ENCODE assay signal across 10 cellular contexts in the genomic region with DNA sequence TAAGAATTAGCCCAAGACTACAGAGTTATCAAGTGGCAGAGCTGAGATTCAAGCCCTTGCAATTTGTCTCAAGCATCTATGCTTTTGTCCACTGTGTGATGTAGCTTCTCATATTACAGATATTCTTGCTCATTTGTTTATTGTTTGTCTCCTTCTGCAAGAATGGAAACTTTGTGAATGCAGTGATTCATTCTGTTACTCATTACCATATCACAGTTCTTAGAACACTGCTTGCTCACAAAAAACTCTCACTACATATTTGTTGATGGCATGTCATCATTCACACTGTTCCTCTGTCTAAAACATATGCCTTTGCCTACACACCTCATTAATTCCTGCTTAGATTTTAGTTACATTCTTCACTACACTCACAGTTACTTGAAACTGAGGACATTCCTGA.
DNase-seq lines count a peak whose midpoint lies in the region; ATAC-seq and TF ChIP-seq lines count a peak whose summit lies in the region.
"Had no signal": no experiment of that assay in that cellular context is flagged by ENCODE, and none has a peak within 500 bp of the region (broad histone marks: within the 10 kb centered on the region; RNA-seq: fewer than 3 reads in every experiment).

No MANE protein-coding gene starts in this region.

- H3K9me2 ChIP-seq in PC-3 (replicated peaks; ENCODE audit: low read length), result no peaks in the 10 kb centered on the region

- DNase-seq in GM12865 (ENCODE audit: low read depth) (peak; percentile 62), PC-3 (peak; percentile 79), kidney glomerular epithelial cell (lab: John Stamatoyannopoulos, UW) (peak; percentile 98), esophagus squamous epithelium (lab: John Stamatoyannopoulos, UW) (no peak), ecto neural progenitor cell (ENCODE audit: low spot score) (no peak)
- DNase-seq in naive thymus-derived CD4-positive, alpha-beta T cell, result no peak
- no peak for DNase-seq in stimulated activated CD4-positive, alpha-beta T cell treated with anti-CD3 and anti-CD28 coated beads, Interleukin-4, amount 100 ng/mL, for 1 hour
- DNase-seq: activated naive CD8-positive, alpha-beta T cell treated with anti-CD3 and anti-CD28 coated beads, Interleukin-2, amount 10 ng/mL, durations not matched to agents 7 days and 5 days had no signal

- H3K27ac ChIP-seq in PC-3 (ENCODE audit: low read length) (peak overlapping the region; percentile 54), esophagus squamous epithelium (no peak overlapping the region)
- no peak overlapping the region for H3K27ac ChIP-seq in naive thymus-derived CD4-positive, alpha-beta T cell (ENCODE audit: low read depth, low read length)
- H3K27ac ChIP-seq: neutrophil had no signal

- POLR2A ChIA-PET in PC-3 (lab: Charles Lee; ENCODE audit: unreplicated experiment), result interaction anchor here (0.8 kb wide), 1 partner anchor 272 kb away, joined by 8 read pairs; no protein-coding TSS in a partner anchor
- POLR2A ChIA-PET in naive thymus-derived CD4-positive, alpha-beta T cell (lab: Charles Lee), result no interaction called here

- H3K4me3 Mint-ChIP-seq in naive thymus-derived CD4-positive, alpha-beta T cell, result no peak overlapping the region
- H3K4me3 Mint-ChIP-seq: activated naive CD8-positive, alpha-beta T cell treated with anti-CD3 and anti-CD28 coated beads, Interleukin-2, amount 10 ng/mL, durations not matched to agents 7 days and 5 days had no signal

- H3F3A ChIP-seq in PC-3 (ENCODE audit: low read length, unreplicated experiment), result no peaks in the 10 kb centered on the region

- no TSS peak for BruUV-seq in PC-3 (replicated peaks; lab: Mats Ljungman, UMichigan)

- peak; percentile 91 for ATAC-seq in HG02588 (IDR thresholded peaks at IDR 0.05; ENCODE audit: unreplicated experiment)
- peak; percentile 98 for ATAC-seq in PC-3
- no peak for ATAC-seq in naive thymus-derived CD4-positive, alpha-beta T cell

- no peaks in the 10 kb centered on the region for H3K27me3 Mint-ChIP-seq in naive thymus-derived CD4-positive, alpha-beta T cell
- H3K27me3 Mint-ChIP-seq: activated naive CD8-positive, alpha-beta T cell treated with anti-CD3 and anti-CD28 coated beads, Interleukin-2, amount 10 ng/mL, durations not matched to agents 7 days and 5 days had no signal

- H3K9me3 Mint-ChIP-seq in naive thymus-derived CD4-positive, alpha-beta T cell, result peaks cover 0 to 6% (median 0%) of the 10 kb centered on the region in 11 donors
- H3K9me3 Mint-ChIP-seq: activated naive CD8-positive, alpha-beta T cell treated with anti-CD3 and anti-CD28 coated beads, Interleukin-2, amount 10 ng/mL, durations not matched to agents 7 days and 5 days had no signal

- H3K9me3 ChIP-seq in PC-3 (ENCODE audit: low read length) (no peaks in the 10 kb centered on the region), esophagus squamous epithelium (no peaks in the 10 kb centered on the region)
- no peaks in the 10 kb centered on the region for H3K9me3 ChIP-seq in naive thymus-derived CD4-positive, alpha-beta T cell (ENCODE audit: control insufficient read depth in 2 of 3, low read length in 3 of 3)
- H3K9me3 ChIP-seq: neutrophil had no signal

- H2AFZ ChIP-seq in PC-3 (ENCODE audit: low read length), result no peak overlapping the region

- intact Hi-C loops in PC-3 (cut with micrococcal nuclease) (no loop called here), esophagus squamous epithelium (cut with DNase I) (no loop called here)
- intact Hi-C loops in naive thymus-derived CD4-positive, alpha-beta T cell (cut with micrococcal nuclease), result no loop called here

- no peak for TF ChIP-seq CTCF in GM12865 (IDR thresholded peaks at IDR 0.05; ENCODE audit: insufficient read depth, low read depth, low read length, missing control alignments)
- no peak for TF ChIP-seq CTCF in PC-3 (conservative IDR thresholded peaks at IDR 0.05; ENCODE audit: low read depth, low read length)
- no peak for TF ChIP-seq CTCF in esophagus squamous epithelium (IDR thresholded peaks at IDR 0.05)

- no peak for TF ChIP-seq POLR2A in esophagus squamous epithelium (IDR thresholded peaks at IDR 0.05)

- H3K27me3 ChIP-seq in PC-3 (ENCODE audit: low read length), result no peaks in the 10 kb centered on the region
- H3K27me3 ChIP-seq in naive thymus-derived CD4-positive, alpha-beta T cell (ENCODE audit: control insufficient read depth in 2 of 2, insufficient read depth in 2 of 2, low read length in 2 of 2), result no peaks in the 10 kb centered on the region
- no peaks in the 10 kb centered on the region for H3K27me3 ChIP-seq in esophagus squamous epithelium
- H3K27me3 ChIP-seq: neutrophil had no signal

- peak overlapping the region; percentile 33 for H3K4me2 ChIP-seq in PC-3 (ENCODE audit: low read length)

- no peak overlapping the region for H3K27ac Mint-ChIP-seq in naive thymus-derived CD4-positive, alpha-beta T cell
- H3K27ac Mint-ChIP-seq: activated naive CD8-positive, alpha-beta T cell treated with anti-CD3 and anti-CD28 coated beads, Interleukin-2, amount 10 ng/mL, durations not matched to agents 7 days and 5 days had no signal

- H3K36me3 ChIP-seq in PC-3 (ENCODE audit: low read depth, low read length) (no peaks in the 10 kb centered on the region), esophagus squamous epithelium (no peaks in the 10 kb centered on the region)
- H3K36me3 ChIP-seq in naive thymus-derived CD4-positive, alpha-beta T cell (ENCODE audit: control insufficient read depth in 2 of 3, insufficient read depth in 3 of 3, low read length in 3 of 3), result no peaks in the 10 kb centered on the region
- H3K36me3 ChIP-seq: neutrophil had no signal

- CTCF ChIA-PET in PC-3 (lab: Charles Lee), result no interaction called here
- CTCF ChIA-PET in naive thymus-derived CD4-positive, alpha-beta T cell (lab: Charles Lee), result no interaction called here

- no peaks in the 10 kb centered on the region for H3K4me1 Mint-ChIP-seq in naive thymus-derived CD4-positive, alpha-beta T cell
- H3K4me1 Mint-ChIP-seq: activated naive CD8-positive, alpha-beta T cell treated with anti-CD3 and anti-CD28 coated beads, Interleukin-2, amount 10 ng/mL, durations not matched to agents 7 days and 5 days had no signal

- H3K4me1 ChIP-seq in PC-3 (ENCODE audit: insufficient read depth, low read length) (peaks cover 17% of the 10 kb centered on the region), esophagus squamous epithelium (no peaks in the 10 kb centered on the region)
- no peaks in the 10 kb centered on the region for H3K4me1 ChIP-seq in naive thymus-derived CD4-positive, alpha-beta T cell (ENCODE audit: control insufficient read depth in 2 of 2, insufficient read depth in 2 of 2, low read length in 2 of 2)

- H3K4me3 ChIP-seq in GM12865 (ENCODE audit: low read depth, low read length) (no peak overlapping the region), PC-3 (ENCODE audit: low read length) (no peak overlapping the region), esophagus squamous epithelium (no peak overlapping the region)
- no peak overlapping the region for H3K4me3 ChIP-seq in naive thymus-derived CD4-positive, alpha-beta T cell (ENCODE audit: low read length)

- no peaks in the 10 kb centered on the region for H4K20me1 ChIP-seq in PC-3 (ENCODE audit: low read length)

- H3K9ac ChIP-seq in PC-3 (ENCODE audit: low read length), result no peak overlapping the region

- H3K79me2 ChIP-seq in PC-3 (ENCODE audit: low read length), result no peaks in the 10 kb centered on the region

- H3K36me3 Mint-ChIP-seq in naive thymus-derived CD4-positive, alpha-beta T cell, result no peaks in the 10 kb centered on the region
- H3K36me3 Mint-ChIP-seq: activated naive CD8-positive, alpha-beta T cell treated with anti-CD3 and anti-CD28 coated beads, Interleukin-2, amount 10 ng/mL, durations not matched to agents 7 days and 5 days had no signal

Comparison
In these comparisons a context has a peak if more than half of its experiments do, and no peak if none do; other contexts are left out.
1. DNase-seq: peak in GM12865 (single experiment), PC-3 (single experiment) and kidney glomerular epithelial cell (single experiment); none in naive thymus-derived CD4-positive, alpha-beta T cell (0 of 9), esophagus squamous epithelium (single experiment), stimulated activated CD4-positive, alpha-beta T cell treated with anti-CD3 and anti-CD28 coated beads, Interleukin-4, amount 100 ng/mL, for 1 hour (single experiment) and ecto neural progenitor cell (single experiment).